Comparison of ENCODE assay signal across 8 cellular contexts in genomic region chr7:111012799-111013675, GRCh38.
DNase-seq lines count a peak whose midpoint lies in the region; ATAC-seq and TF ChIP-seq lines count a peak whose summit lies in the region.

No MANE protein-coding gene starts in this region.

- H3K36me3 ChIP-seq in CD4-positive, alpha-beta memory T cell (ENCODE audit: insufficient read depth, low read length) = no peaks in the 10 kb centered on the region
- H3K36me3 ChIP-seq in upper lobe of left lung (no peaks in the 10 kb centered on the region), brain microvascular endothelial cell (replicated peaks) (no peaks in the 10 kb centered on the region)

- H3K9me3 Mint-ChIP-seq in CD4-positive, alpha-beta memory T cell = no peaks in the 10 kb centered on the region
- H3K9me3 Mint-ChIP-seq in activated naive CD4-positive, alpha-beta T cell treated with anti-CD3 and anti-CD28 coated beads for 36 hours = no peaks in the 10 kb centered on the region

- H3K27me3 ChIP-seq in CD4-positive, alpha-beta memory T cell (ENCODE audit: insufficient read depth, low read length) = no peaks in the 10 kb centered on the region
- H3K27me3 ChIP-seq in upper lobe of left lung = no peaks in the 10 kb centered on the region
- H3K27me3 ChIP-seq in brain microvascular endothelial cell (replicated peaks) = no peaks in the 10 kb centered on the region

- H3K27ac Mint-ChIP-seq in CD4-positive, alpha-beta memory T cell = peak overlapping the region; percentile 68 to 91 (median 86)
- peak overlapping the region; percentile 86 for H3K27ac Mint-ChIP-seq in activated naive CD4-positive, alpha-beta T cell treated with anti-CD3 and anti-CD28 coated beads for 36 hours

- ATAC-seq in GM19438 (IDR thresholded peaks at IDR 0.05; ENCODE audit: low read depth, unreplicated experiment) (peak; percentile 96), HG03354 (IDR thresholded peaks at IDR 0.05; ENCODE audit: poor library complexity, severe bottlenecking, unreplicated experiment) (peak; percentile 92), upper lobe of left lung (ENCODE audit: low FRiP score in 2 of 2) (peak; percentile 51 to 81)

- no peaks in the 10 kb centered on the region for H3K9me3 ChIP-seq in CD4-positive, alpha-beta memory T cell (ENCODE audit: control insufficient read depth in 1 of 2, low read length in 2 of 2)
- no peaks in the 10 kb centered on the region for H3K9me3 ChIP-seq in upper lobe of left lung

- no peak for TF ChIP-seq POLR2A in upper lobe of left lung (IDR thresholded peaks at IDR 0.05)

- WGBS in upper lobe of left lung, 2 donors = 43 to 50% methylated on average over 5 of the region's 5 CpGs

- TF ChIP-seq EP300 in upper lobe of left lung (IDR thresholded peaks at IDR 0.05) = no peak

- H3K27me3 Mint-ChIP-seq in CD4-positive, alpha-beta memory T cell = no peaks in the 10 kb centered on the region
- H3K27me3 Mint-ChIP-seq in activated naive CD4-positive, alpha-beta T cell treated with anti-CD3 and anti-CD28 coated beads for 36 hours (ENCODE audit: low read depth) = no peaks in the 10 kb centered on the region

- peak; percentile 39 to 58 (median 43) for DNase-seq in CD4-positive, alpha-beta memory T cell
- peak; percentile 67 for DNase-seq in activated naive CD4-positive, alpha-beta T cell treated with anti-CD3 and anti-CD28 coated beads for 36 hours
- DNase-seq in upper lobe of left lung (peak in 1 of 2 donors; percentile 55), brain microvascular endothelial cell (no peak), NCI-H1694 (lab: John Stamatoyannopoulos, UW) (no peak), nucleus accumbens (lab: John Stamatoyannopoulos, UW) (no peak)

- no peaks in the 10 kb centered on the region for H3K36me3 Mint-ChIP-seq in CD4-positive, alpha-beta memory T cell
- H3K36me3 Mint-ChIP-seq in activated naive CD4-positive, alpha-beta T cell treated with anti-CD3 and anti-CD28 coated beads for 36 hours (ENCODE audit: low read depth) = peaks cover 5% of the 10 kb centered on the region

- peak overlapping the region; percentile 49 to 85 (median 77) for H3K4me3 Mint-ChIP-seq in CD4-positive, alpha-beta memory T cell
- peak overlapping the region; percentile 37 for H3K4me3 Mint-ChIP-seq in activated naive CD4-positive, alpha-beta T cell treated with anti-CD3 and anti-CD28 coated beads for 36 hours

- H3K4me1 Mint-ChIP-seq in CD4-positive, alpha-beta memory T cell = peaks cover 35 to 63% (median 50%) of the 10 kb centered on the region in 4 donors
- H3K4me1 Mint-ChIP-seq in activated naive CD4-positive, alpha-beta T cell treated with anti-CD3 and anti-CD28 coated beads for 36 hours (ENCODE audit: low read depth) = peaks cover 72% of the 10 kb centered on the region

- no peak for TF ChIP-seq CTCF in upper lobe of left lung (IDR thresholded peaks at IDR 0.05)
- no peak for TF ChIP-seq CTCF in brain microvascular endothelial cell (IDR thresholded peaks at IDR 0.05; ENCODE audit: low read depth, low read length, missing control alignments)

- intact Hi-C loops in CD4-positive, alpha-beta memory T cell (cut with micrococcal nuclease) = loop anchor here (1.0 to 5.0 kb wide), 3 partner anchors 12 to 70 kb away; no protein-coding TSS in a partner anchor
- intact Hi-C loops in activated naive CD4-positive, alpha-beta T cell treated with anti-CD3 and anti-CD28 coated beads for 36 hours (cut with micrococcal nuclease) = loop anchor here (1.0 to 10.0 kb wide), 11 partner anchors 12 to 1442 kb away; partner anchors contain the start of genes DOCK4, IFRD1, IMMP2L and ZNF277

- CTCF ChIA-PET in CD4-positive, alpha-beta memory T cell (lab: Charles Lee; ENCODE audit: partially characterized antibody) = interaction anchor here (3.1 kb wide), 1 partner anchor 11 kb away, joined by 7 read pairs; no protein-coding TSS in a partner anchor
- CTCF ChIA-PET in activated naive CD4-positive, alpha-beta T cell treated with anti-CD3 and anti-CD28 coated beads for 36 hours (lab: Charles Lee) = interaction anchor here (0.7 to 1.4 kb wide), 2 partner anchors 15 to 16 kb away, joined by 3 to 4 read pairs; no protein-coding TSS in a partner anchor

- POLR2A ChIA-PET in CD4-positive, alpha-beta memory T cell (lab: Charles Lee; ENCODE audit: partially characterized antibody) = interaction anchor here (0.7 to 2.5 kb wide), 9 partner anchors 10 to 85 kb away, joined by 3 to 11 read pairs (median 6); no protein-coding TSS in a partner anchor

- peaks cover 69% of the 10 kb centered on the region for H3K4me1 ChIP-seq in CD4-positive, alpha-beta memory T cell (ENCODE audit: insufficient read depth, low read length)
- H3K4me1 ChIP-seq in upper lobe of left lung = peaks cover 0 to 18% (median 11%) of the 10 kb centered on the region in 4 donors

- peak overlapping the region; percentile 18 to 28 for H3K4me3 ChIP-seq in CD4-positive, alpha-beta memory T cell (ENCODE audit: low read length in 2 of 2)
- H3K4me3 ChIP-seq in upper lobe of left lung (peak overlapping the region in 1 of 4 donors; percentile 2), brain microvascular endothelial cell (ENCODE audit: low read depth, low read length) (no peak overlapping the region)

- in situ Hi-C loops in brain microvascular endothelial cell (cut with HindIII; ENCODE audit: low pct_ligation_motif_present, low sequenced_read_pairs) = no loop called here

- H3K27ac ChIP-seq in CD4-positive, alpha-beta memory T cell (ENCODE audit: low read depth, low read length) = peak overlapping the region; percentile 54
- H3K27ac ChIP-seq in upper lobe of left lung (peak overlapping the region in 2 of 4 donors; percentile 43 to 44), brain microvascular endothelial cell (no peak overlapping the region)

Comparison
In these comparisons a context has a peak if more than half of its experiments do, and no peak if none do; other contexts are left out.
1. DNase-seq: peak in CD4-positive, alpha-beta memory T cell (5 of 5) and activated naive CD4-positive, alpha-beta T cell treated with anti-CD3 and anti-CD28 coated beads for 36 hours (single experiment); none in brain microvascular endothelial cell (single experiment), NCI-H1694 (single experiment) and nucleus accumbens (0 of 56).
2. Peak in every context shown above with its lines, with median percentiles within 50 percentile points of each other: ATAC-seq.